ENCODE assay signal across 8 cellular contexts in genomic region chr14:77026166-77026929, GRCh38. TPM values are rescaled to one million over a fixed set of nuclear protein-coding genes. Genes with fewer than 3 reads are reported as not detected.
DNase-seq lines count a peak whose midpoint lies in the region; ATAC-seq and TF ChIP-seq lines count a peak whose summit lies in the region.

No MANE protein-coding gene starts in this region.

- H3K9me3 ChIP-seq in mesenchymal stem cell (ENCODE audit: control insufficient read depth, low read length): no peaks in the 10 kb centered on the region
- no peaks in the 10 kb centered on the region for H3K9me3 ChIP-seq in upper lobe of left lung

- TF ChIP-seq CTCF in chondrocyte (IDR thresholded peaks at IDR 0.05): no peak
- no peak for TF ChIP-seq CTCF in upper lobe of left lung (IDR thresholded peaks at IDR 0.05)
- TF ChIP-seq CTCF in GM10248 (IDR thresholded peaks at IDR 0.05; ENCODE audit: control extremely low read depth, extremely low read depth, low read depth, missing control alignments): no peak

- POLR2A ChIA-PET in GM10248 (lab: Yijun Ruan, JAX): interaction anchor here (0.6 kb wide), 1 partner anchor 58 kb away, joined by 3 read pairs; no protein-coding TSS in a partner anchor

- TF ChIP-seq EP300 in upper lobe of left lung (IDR thresholded peaks at IDR 0.05): no peak

- peaks cover 46% of the 10 kb centered on the region for H3K4me1 Mint-ChIP-seq in chondrocyte (ENCODE audit: low read depth)

- H2BK15ac ChIP-seq in mesenchymal stem cell (ENCODE audit: low read depth, poor library complexity, severe bottlenecking): peak overlapping the region; percentile 65

- H4K8ac ChIP-seq in mesenchymal stem cell (ENCODE audit: low read length): peak overlapping the region; percentile 86

- no peaks in the 10 kb centered on the region for H3K27me3 Mint-ChIP-seq in chondrocyte (ENCODE audit: low read depth)

- H2BK5ac ChIP-seq in mesenchymal stem cell (ENCODE audit: low read depth, low read length, poor library complexity, severe bottlenecking): peak overlapping the region; percentile 96

- peak; percentile 64 for DNase-seq in ELR (ENCODE audit: low read depth)
- peak; percentile 67 for DNase-seq in NCI-H2227 (lab: John Stamatoyannopoulos, UW; ENCODE audit: unreplicated experiment)
- peak; percentile 94 for DNase-seq in chondrocyte (ENCODE audit: low spot score)
- DNase-seq in mesenchymal stem cell: peak; percentile 62
- peak in 1 of 2 donors; percentile 89 for DNase-seq in upper lobe of left lung
- no peak for DNase-seq in NCI-H1436 treated with DMSO at 0.1 percent for 48 hours (lab: John Stamatoyannopoulos, UW)
- no peak for DNase-seq in GM10248 (ENCODE audit: extremely low spot score)
- no peak for DNase-seq in NCI-H446 (lab: John Stamatoyannopoulos, UW)

- CTCF ChIA-PET in GM10248 (lab: Yijun Ruan, JAX): interaction anchor here (1.0 kb wide), 2 partner anchors 11 to 26 kb away, joined by 3 read pairs; no protein-coding TSS in a partner anchor

- H3K27ac ChIP-seq in mesenchymal stem cell (ENCODE audit: low read length, poor library complexity, severe bottlenecking) (peak overlapping the region; percentile 99), upper lobe of left lung (peak overlapping the region; percentile 99 to 100 (median 100))

- H3K4me2 ChIP-seq in mesenchymal stem cell (ENCODE audit: low read length, poor library complexity, severe bottlenecking): peak overlapping the region; percentile 43

- WGBS in mesenchymal stem cell: 3% methylated on average over 50 of the region's 76 CpGs
- WGBS in upper lobe of left lung, 2 donors: 18 to 39% methylated on average over 22 to 41 of the region's 76 CpGs

- peak overlapping the region in 1 of 2 experiments; percentile 99 for H3K23ac ChIP-seq in mesenchymal stem cell (ENCODE audit: low read length in 2 of 2)

- peak overlapping the region; percentile 81 to 90 for H3K4me3 ChIP-seq in mesenchymal stem cell (ENCODE audit: insufficient read depth in 1 of 2, low read depth in 1 of 2, low read length in 2 of 2)
- peak overlapping the region; percentile 77 to 92 (median 82) for H3K4me3 ChIP-seq in upper lobe of left lung

- peak in 2 of 4 donors; percentile 8 to 35 for TF ChIP-seq POLR2A in upper lobe of left lung (IDR thresholded peaks at IDR 0.05)

- H3K27me3 ChIP-seq in mesenchymal stem cell (ENCODE audit: control insufficient read depth in 1 of 2, insufficient read depth in 1 of 2, low read length in 2 of 2) (no peaks in the 10 kb centered on the region), upper lobe of left lung (no peaks in the 10 kb centered on the region)

- H2AFZ ChIP-seq in mesenchymal stem cell (ENCODE audit: low read depth, low read length): no peak overlapping the region

- peak overlapping the region; percentile 86 to 98 for H3K4ac ChIP-seq in mesenchymal stem cell (ENCODE audit: low read depth in 1 of 2, low read length in 2 of 2)

- peak overlapping the region; percentile 89 for H3K27ac Mint-ChIP-seq in chondrocyte (ENCODE audit: unreplicated experiment)

- peak overlapping the region; percentile 99 for H3K9ac ChIP-seq in mesenchymal stem cell (ENCODE audit: low read length)

- peaks cover 5% of the 10 kb centered on the region for H3K79me1 ChIP-seq in mesenchymal stem cell (replicated peaks; ENCODE audit: low read length, poor library complexity, severe bottlenecking)

- H3K9me3 Mint-ChIP-seq in chondrocyte (ENCODE audit: low read depth): no peaks in the 10 kb centered on the region

- H2BK12ac ChIP-seq in mesenchymal stem cell (ENCODE audit: low read length in 2 of 2): peak overlapping the region in 1 of 2 experiments; percentile 100

- H3K36me3 ChIP-seq in mesenchymal stem cell (ENCODE audit: control insufficient read depth in 1 of 2, insufficient read depth in 2 of 2, low read depth in 1 of 2, low read length in 2 of 2): peaks cover 24% of the 10 kb centered on the region in 2 experiments
- peaks cover 0 to 21% (median 11%) of the 10 kb centered on the region in 4 donors for H3K36me3 ChIP-seq in upper lobe of left lung

- H3K4me1 ChIP-seq in mesenchymal stem cell (ENCODE audit: control insufficient read depth, insufficient read depth, low read depth, low read length) (peaks cover 23% of the 10 kb centered on the region), upper lobe of left lung (peaks cover 58 to 75% (median 64%) of the 10 kb centered on the region in 4 donors)

- H3K36me3 Mint-ChIP-seq in chondrocyte (ENCODE audit: low read depth): peaks cover 12% of the 10 kb centered on the region

- H3K14ac ChIP-seq in mesenchymal stem cell (ENCODE audit: low read length in 2 of 2): peak overlapping the region; percentile 90 to 100

- peak in 1 of 2 donors; percentile 15 for ATAC-seq in upper lobe of left lung (ENCODE audit: low FRiP score in 2 of 2)

- H4K91ac ChIP-seq in mesenchymal stem cell (ENCODE audit: low read length): peak overlapping the region; percentile 95

- H3K4me3 Mint-ChIP-seq in chondrocyte (ENCODE audit: unreplicated experiment): peak overlapping the region; percentile 83

- H3K18ac ChIP-seq in mesenchymal stem cell (ENCODE audit: low read depth in 1 of 2, low read length in 2 of 2): peak overlapping the region; percentile 99 to 100

- peak overlapping the region; percentile 100 for H2BK120ac ChIP-seq in mesenchymal stem cell (ENCODE audit: low read depth, low read length)

- H2AK5ac ChIP-seq in mesenchymal stem cell (ENCODE audit: low read length, severe bottlenecking): peak overlapping the region; percentile 37

RNA-seq across cellular contexts. Expression of gene IRF2BPL, which starts 2.2 kb away (rescaled TPM):
- total RNA-seq in chondrocyte (56.0 to 61.9 TPM (median 56.7 TPM) in 3 replicates), upper lobe of left lung (100 to 1,000 TPM in 1 of 6 donors, 10 to 100 TPM in 5; 44.0 to 111 (median 49.6) TPM)
- polyA plus RNA-seq in mesenchymal stem cell (2013, experiment 1 of 2): 49.1 TPM
- 48.1 TPM for polyA plus RNA-seq in mesenchymal stem cell (2013, experiment 2 of 2)

Comparison
In these comparisons a context has a peak if more than half of its experiments do, and no peak if none do; other contexts are left out.
1. DNase-seq: peak in ELR (single experiment), NCI-H2227 (single experiment), chondrocyte (single experiment) and mesenchymal stem cell (single experiment); none in NCI-H1436 treated with DMSO at 0.1 percent for 48 hours (single experiment), GM10248 (single experiment) and NCI-H446 (0 of 2).